Comparison of ENCODE assay signal across 8 cellular contexts in genomic region chr10:48306870-48307531, GRCh38. TPM values are rescaled to one million over a fixed set of nuclear protein-coding genes. Genes with fewer than 3 reads are reported as not detected.
A peak's percentile ranks its signal among the peaks of the same experiment; 100 is the strongest.
DNase-seq lines count a peak whose midpoint lies in the region; ATAC-seq and TF ChIP-seq lines count a peak whose summit lies in the region.

No MANE protein-coding gene starts in this region.

- peaks cover 17% of the 10 kb centered on the region for H3K4me1 Mint-ChIP-seq in nephron

- H3K36me3 Mint-ChIP-seq in nephron (ENCODE audit: low read depth), result peaks cover under 1% of the 10 kb centered on the region

- H3K9me3 ChIP-seq in esophagus muscularis mucosa (no peaks in the 10 kb centered on the region), stomach (no peaks in the 10 kb centered on the region)

- 0% methylated on average over 6 of the region's 66 CpGs for WGBS in esophagus muscularis mucosa
- WGBS in stomach, 5 donors, result 1 to 3% (median 1%) methylated on average over 20 to 66 of the region's 66 CpGs

- H3K4me1 ChIP-seq in esophagus muscularis mucosa (peaks cover 12 to 45% (median 32%) of the 10 kb centered on the region in 4 donors), stomach (peaks cover 7 to 51% (median 23%) of the 10 kb centered on the region in 4 donors)

- no peaks in the 10 kb centered on the region for H3K9me3 Mint-ChIP-seq in nephron

- TF ChIP-seq POLR2A in esophagus muscularis mucosa (IDR thresholded peaks at IDR 0.05; ENCODE audit: low read depth) (no peak), stomach (IDR thresholded peaks at IDR 0.05) (no peak)

- H3K27me3 ChIP-seq in esophagus muscularis mucosa (no peaks in the 10 kb centered on the region), stomach (no peaks in the 10 kb centered on the region)

- H3K4me3 ChIP-seq in esophagus muscularis mucosa, result peak overlapping the region; percentile 83 to 98 (median 90)
- peak overlapping the region; percentile 77 to 91 (median 84) for H3K4me3 ChIP-seq in stomach

- TF ChIP-seq EP300 in esophagus muscularis mucosa (IDR thresholded peaks at IDR 0.05) (no peak), stomach (IDR thresholded peaks at IDR 0.05) (no peak)

- intact Hi-C loops in esophagus muscularis mucosa (cut with DNase I), result no loop called here
- intact Hi-C loops in stomach (cut with DNase I; ENCODE audit: low total_unique reads), result no loop called here

- peak; percentile 44 to 51 for DNase-seq in activated CD8-positive, alpha-beta memory T cell treated with anti-CD3 and anti-CD28 coated beads for 4 hours (ENCODE audit: low read depth in 2 of 2)
- DNase-seq in activated CD8-positive, alpha-beta memory T cell treated with anti-CD3 and anti-CD28 coated beads for 24 hours, result no peak
- DNase-seq in NCI-H2227 treated with DMSO at 0.1 percent for 48 hours (lab: John Stamatoyannopoulos, UW), result peak; percentile 67
- peak; percentile 5 for DNase-seq in activated CD8-positive, alpha-beta memory T cell treated with anti-CD3 and anti-CD28 coated beads, Interleukin-2, amount 50 U/mL, for 24 hours (ENCODE audit: extremely low read depth)
- DNase-seq in esophagus muscularis mucosa (ENCODE audit: extremely low spot score), result no peak
- peak; percentile 60 for DNase-seq in stomach

- H3K27ac Mint-ChIP-seq in nephron, result peak overlapping the region; percentile 60 to 91 (median 84)

- H3K27ac ChIP-seq in esophagus muscularis mucosa (replicated peaks in 1 of 4), result peak overlapping the region; percentile 96 to 99 (median 97)
- H3K27ac ChIP-seq in stomach, result peak overlapping the region; percentile 96 to 99 (median 98)

- peaks cover 6% of the 10 kb centered on the region for H3K27me3 Mint-ChIP-seq in nephron (ENCODE audit: low read depth)

- ATAC-seq in HG02840 (IDR thresholded peaks at IDR 0.05; ENCODE audit: low FRiP score, unreplicated experiment), result peak; percentile 40

- TF ChIP-seq CTCF in esophagus muscularis mucosa (IDR thresholded peaks at IDR 0.05) (no peak), nephron (IDR thresholded peaks at IDR 0.05; ENCODE audit: unreplicated experiment in 3 of 3) (no peak), stomach (IDR thresholded peaks at IDR 0.05) (no peak)

- no peaks in the 10 kb centered on the region for H3K36me3 ChIP-seq in esophagus muscularis mucosa
- H3K36me3 ChIP-seq in stomach, result no peaks in the 10 kb centered on the region

- peak overlapping the region; percentile 84 to 92 (median 89) for H3K4me3 Mint-ChIP-seq in nephron

RNA-seq across cellular contexts. Expression of gene MAPK8, which starts 0.5 kb away (rescaled TPM):
- total RNA-seq in esophagus muscularis mucosa, result 10 to 100 TPM; 26.8 to 50.0 (median 33.1) TPM
- total RNA-seq in stomach, result 10 to 100 TPM in 4 of 5 donors, 1 to 10 TPM in 1; 1.2 to 85.0 (median 34.4) TPM
- polyA plus RNA-seq in stomach, result 10 to 100 TPM in 1 of 3 donors, 1 to 10 TPM in 2; 7.3 to 16.5 (median 8.8) TPM

RNA-seq across cellular contexts. Expression of gene FRMPD2, which starts 32.5 kb away (rescaled TPM):
- total RNA-seq in esophagus muscularis mucosa (not detected), stomach (under 1 TPM in 2 of 5 donors, not detected in 3; under 0.01 TPM)
- under 1 TPM in 2 of 3 donors, not detected in 1; 0.06 to 0.15 TPM for polyA plus RNA-seq in stomach

Comparison
In these comparisons a context has a peak if more than half of its experiments do, and no peak if none do; other contexts are left out.
1. DNase-seq: peak in activated CD8-positive, alpha-beta memory T cell treated with anti-CD3 and anti-CD28 coated beads for 4 hours (2 of 2), NCI-H2227 treated with DMSO at 0.1 percent for 48 hours (single experiment), activated CD8-positive, alpha-beta memory T cell treated with anti-CD3 and anti-CD28 coated beads, Interleukin-2, amount 50 U/mL, for 24 hours (single experiment) and stomach (single experiment); none in activated CD8-positive, alpha-beta memory T cell treated with anti-CD3 and anti-CD28 coated beads for 24 hours (single experiment) and esophagus muscularis mucosa (single experiment).